39 cellular contexts compared by ENCODE assay signal in genomic region chr6:10933126-10933525, GRCh38. TPM values are rescaled to one million over a fixed set of nuclear protein-coding genes. Genes with fewer than 3 reads are reported as not detected.
"Had no signal": no experiment of that assay in that cellular context is flagged by ENCODE, and none has a peak within 500 bp of the region (broad histone marks: within the 10 kb centered on the region; RNA-seq: fewer than 3 reads in every experiment).

No MANE protein-coding gene starts in this region.

- DNase-seq: Karpas-422, Kasumi-1, MG63, MM.1S, MV-4-11, NCI-H1048, NCI-H1092, NCI-H1092 treated with DMSO at 0.1 percent for 48 hours, NCI-H1105, NCI-H1105 treated with DMSO at 0.1 percent for 48 hours, NCI-H1417, NCI-H1417 treated with DMSO at 0.1 percent for 48 hours, NCI-H1436, NCI-H1436 treated with DMSO at 0.1 percent for 48 hours, NCI-H146, NCI-H1694, NCI-H1694 treated with DMSO at 0.1 percent for 48 hours, NCI-H187, NCI-H187 treated with DMSO at 0.1 percent for 48 hours, NCI-H1930, NCI-H2029, NCI-H2029 treated with DMSO at 0.1 percent for 48 hours, NCI-H2081, NCI-H2081 treated with DMSO at 0.1 percent for 48 hours, NCI-H2107, NCI-H2171, NCI-H2171 treated with DMSO at 0.1 percent for 48 hours, NCI-H2227 treated with DMSO at 0.1 percent for 48 hours, NCI-H226, NCI-H345, NCI-H446, NCI-H446 treated with DMSO at 0.1 percent for 48 hours, NCI-H510A, NCI-H510A treated with DMSO at 0.1 percent for 48 hours, NCI-H524 had no signal

- H3K27me3 ChIP-seq: MG63 had no signal

- H3K9me3 ChIP-seq: MG63 had no signal

- H3K4me3 ChIP-seq: MG63 had no signal

RNA-seq across cellular contexts. Expression of gene SYCP2L, which starts 46.3 kb away (rescaled TPM):
- total RNA-seq: M059J, MCF 10A had no signal

RNA-seq across cellular contexts. Expression of gene GCM2, which starts 51.3 kb away (rescaled TPM):
- total RNA-seq: LHCN-M2, M059J, MCF 10A, NCI-H460 had no signal
